Comparison of ENCODE assay signal across 1 cellular context in the genomic region with DNA sequence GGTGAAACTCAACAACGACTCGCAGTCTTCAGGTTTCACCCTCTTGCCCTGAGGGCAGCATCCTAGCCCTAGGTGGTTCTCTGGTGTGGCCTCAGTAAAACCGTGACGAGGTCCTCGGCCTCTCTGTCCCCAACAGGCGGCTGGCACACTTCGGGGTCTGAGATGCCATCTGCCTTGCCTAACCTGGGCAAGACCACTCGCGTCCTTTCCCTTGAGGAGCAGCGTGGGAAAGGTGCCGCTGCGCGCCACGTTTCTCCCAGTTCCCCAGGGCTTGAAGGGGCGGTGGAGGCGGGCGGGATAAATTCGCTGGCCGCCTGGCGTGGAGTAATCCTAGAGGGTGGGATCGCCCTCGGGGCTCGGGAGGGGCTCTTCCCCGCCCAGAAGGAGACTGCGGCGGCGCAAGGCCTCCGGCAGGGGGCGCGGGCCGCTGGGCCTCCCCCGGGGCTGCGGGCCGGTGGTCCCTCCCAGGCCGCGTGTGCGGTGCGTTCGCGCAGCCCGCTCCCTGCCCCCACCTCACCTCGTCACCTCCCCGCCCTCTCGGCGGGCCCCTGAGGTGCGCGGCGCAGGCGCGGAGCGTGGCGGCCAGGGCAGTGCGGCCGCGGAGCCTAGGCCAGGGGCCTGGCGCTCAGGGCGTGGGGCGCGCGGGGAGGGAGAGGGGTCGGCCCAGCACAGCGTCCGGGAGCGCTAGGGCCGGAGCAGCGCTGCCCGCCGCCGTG.
TF ChIP-seq lines count a peak whose summit lies in the region.

A gene with protein sequence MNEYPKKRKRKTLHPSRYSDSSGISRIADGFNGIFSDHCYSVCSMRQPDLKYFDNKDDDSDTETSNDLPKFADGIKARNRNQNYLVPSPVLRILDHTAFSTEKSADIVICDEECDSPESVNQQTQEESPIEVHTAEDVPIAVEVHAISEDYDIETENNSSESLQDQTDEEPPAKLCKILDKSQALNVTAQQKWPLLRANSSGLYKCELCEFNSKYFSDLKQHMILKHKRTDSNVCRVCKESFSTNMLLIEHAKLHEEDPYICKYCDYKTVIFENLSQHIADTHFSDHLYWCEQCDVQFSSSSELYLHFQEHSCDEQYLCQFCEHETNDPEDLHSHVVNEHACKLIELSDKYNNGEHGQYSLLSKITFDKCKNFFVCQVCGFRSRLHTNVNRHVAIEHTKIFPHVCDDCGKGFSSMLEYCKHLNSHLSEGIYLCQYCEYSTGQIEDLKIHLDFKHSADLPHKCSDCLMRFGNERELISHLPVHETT (plus strand): TSS at position 551 of the 716 bp plus-strand sequence. CDS start 5,263 bp downstream, outside the sequence.

TF ChIP-seq in K562, 482 proteins besides CTCF, POLR2A, EP300 and RAD21 (continues in another document):
- TF ChIP-seq, protein P1, sequence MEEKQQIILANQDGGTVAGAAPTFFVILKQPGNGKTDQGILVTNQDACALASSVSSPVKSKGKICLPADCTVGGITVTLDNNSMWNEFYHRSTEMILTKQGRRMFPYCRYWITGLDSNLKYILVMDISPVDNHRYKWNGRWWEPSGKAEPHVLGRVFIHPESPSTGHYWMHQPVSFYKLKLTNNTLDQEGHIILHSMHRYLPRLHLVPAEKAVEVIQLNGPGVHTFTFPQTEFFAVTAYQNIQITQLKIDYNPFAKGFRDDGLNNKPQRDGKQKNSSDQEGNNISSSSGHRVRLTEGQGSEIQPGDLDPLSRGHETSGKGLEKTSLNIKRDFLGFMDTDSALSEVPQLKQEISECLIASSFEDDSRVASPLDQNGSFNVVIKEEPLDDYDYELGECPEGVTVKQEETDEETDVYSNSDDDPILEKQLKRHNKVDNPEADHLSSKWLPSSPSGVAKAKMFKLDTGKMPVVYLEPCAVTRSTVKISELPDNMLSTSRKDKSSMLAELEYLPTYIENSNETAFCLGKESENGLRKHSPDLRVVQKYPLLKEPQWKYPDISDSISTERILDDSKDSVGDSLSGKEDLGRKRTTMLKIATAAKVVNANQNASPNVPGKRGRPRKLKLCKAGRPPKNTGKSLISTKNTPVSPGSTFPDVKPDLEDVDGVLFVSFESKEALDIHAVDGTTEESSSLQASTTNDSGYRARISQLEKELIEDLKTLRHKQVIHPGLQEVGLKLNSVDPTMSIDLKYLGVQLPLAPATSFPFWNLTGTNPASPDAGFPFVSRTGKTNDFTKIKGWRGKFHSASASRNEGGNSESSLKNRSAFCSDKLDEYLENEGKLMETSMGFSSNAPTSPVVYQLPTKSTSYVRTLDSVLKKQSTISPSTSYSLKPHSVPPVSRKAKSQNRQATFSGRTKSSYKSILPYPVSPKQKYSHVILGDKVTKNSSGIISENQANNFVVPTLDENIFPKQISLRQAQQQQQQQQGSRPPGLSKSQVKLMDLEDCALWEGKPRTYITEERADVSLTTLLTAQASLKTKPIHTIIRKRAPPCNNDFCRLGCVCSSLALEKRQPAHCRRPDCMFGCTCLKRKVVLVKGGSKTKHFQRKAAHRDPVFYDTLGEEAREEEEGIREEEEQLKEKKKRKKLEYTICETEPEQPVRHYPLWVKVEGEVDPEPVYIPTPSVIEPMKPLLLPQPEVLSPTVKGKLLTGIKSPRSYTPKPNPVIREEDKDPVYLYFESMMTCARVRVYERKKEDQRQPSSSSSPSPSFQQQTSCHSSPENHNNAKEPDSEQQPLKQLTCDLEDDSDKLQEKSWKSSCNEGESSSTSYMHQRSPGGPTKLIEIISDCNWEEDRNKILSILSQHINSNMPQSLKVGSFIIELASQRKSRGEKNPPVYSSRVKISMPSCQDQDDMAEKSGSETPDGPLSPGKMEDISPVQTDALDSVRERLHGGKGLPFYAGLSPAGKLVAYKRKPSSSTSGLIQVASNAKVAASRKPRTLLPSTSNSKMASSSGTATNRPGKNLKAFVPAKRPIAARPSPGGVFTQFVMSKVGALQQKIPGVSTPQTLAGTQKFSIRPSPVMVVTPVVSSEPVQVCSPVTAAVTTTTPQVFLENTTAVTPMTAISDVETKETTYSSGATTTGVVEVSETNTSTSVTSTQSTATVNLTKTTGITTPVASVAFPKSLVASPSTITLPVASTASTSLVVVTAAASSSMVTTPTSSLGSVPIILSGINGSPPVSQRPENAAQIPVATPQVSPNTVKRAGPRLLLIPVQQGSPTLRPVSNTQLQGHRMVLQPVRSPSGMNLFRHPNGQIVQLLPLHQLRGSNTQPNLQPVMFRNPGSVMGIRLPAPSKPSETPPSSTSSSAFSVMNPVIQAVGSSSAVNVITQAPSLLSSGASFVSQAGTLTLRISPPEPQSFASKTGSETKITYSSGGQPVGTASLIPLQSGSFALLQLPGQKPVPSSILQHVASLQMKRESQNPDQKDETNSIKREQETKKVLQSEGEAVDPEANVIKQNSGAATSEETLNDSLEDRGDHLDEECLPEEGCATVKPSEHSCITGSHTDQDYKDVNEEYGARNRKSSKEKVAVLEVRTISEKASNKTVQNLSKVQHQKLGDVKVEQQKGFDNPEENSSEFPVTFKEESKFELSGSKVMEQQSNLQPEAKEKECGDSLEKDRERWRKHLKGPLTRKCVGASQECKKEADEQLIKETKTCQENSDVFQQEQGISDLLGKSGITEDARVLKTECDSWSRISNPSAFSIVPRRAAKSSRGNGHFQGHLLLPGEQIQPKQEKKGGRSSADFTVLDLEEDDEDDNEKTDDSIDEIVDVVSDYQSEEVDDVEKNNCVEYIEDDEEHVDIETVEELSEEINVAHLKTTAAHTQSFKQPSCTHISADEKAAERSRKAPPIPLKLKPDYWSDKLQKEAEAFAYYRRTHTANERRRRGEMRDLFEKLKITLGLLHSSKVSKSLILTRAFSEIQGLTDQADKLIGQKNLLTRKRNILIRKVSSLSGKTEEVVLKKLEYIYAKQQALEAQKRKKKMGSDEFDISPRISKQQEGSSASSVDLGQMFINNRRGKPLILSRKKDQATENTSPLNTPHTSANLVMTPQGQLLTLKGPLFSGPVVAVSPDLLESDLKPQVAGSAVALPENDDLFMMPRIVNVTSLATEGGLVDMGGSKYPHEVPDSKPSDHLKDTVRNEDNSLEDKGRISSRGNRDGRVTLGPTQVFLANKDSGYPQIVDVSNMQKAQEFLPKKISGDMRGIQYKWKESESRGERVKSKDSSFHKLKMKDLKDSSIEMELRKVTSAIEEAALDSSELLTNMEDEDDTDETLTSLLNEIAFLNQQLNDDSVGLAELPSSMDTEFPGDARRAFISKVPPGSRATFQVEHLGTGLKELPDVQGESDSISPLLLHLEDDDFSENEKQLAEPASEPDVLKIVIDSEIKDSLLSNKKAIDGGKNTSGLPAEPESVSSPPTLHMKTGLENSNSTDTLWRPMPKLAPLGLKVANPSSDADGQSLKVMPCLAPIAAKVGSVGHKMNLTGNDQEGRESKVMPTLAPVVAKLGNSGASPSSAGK (IDR thresholded peaks at IDR 0.05): peak; percentile 70
- TF ChIP-seq, protein P2, sequence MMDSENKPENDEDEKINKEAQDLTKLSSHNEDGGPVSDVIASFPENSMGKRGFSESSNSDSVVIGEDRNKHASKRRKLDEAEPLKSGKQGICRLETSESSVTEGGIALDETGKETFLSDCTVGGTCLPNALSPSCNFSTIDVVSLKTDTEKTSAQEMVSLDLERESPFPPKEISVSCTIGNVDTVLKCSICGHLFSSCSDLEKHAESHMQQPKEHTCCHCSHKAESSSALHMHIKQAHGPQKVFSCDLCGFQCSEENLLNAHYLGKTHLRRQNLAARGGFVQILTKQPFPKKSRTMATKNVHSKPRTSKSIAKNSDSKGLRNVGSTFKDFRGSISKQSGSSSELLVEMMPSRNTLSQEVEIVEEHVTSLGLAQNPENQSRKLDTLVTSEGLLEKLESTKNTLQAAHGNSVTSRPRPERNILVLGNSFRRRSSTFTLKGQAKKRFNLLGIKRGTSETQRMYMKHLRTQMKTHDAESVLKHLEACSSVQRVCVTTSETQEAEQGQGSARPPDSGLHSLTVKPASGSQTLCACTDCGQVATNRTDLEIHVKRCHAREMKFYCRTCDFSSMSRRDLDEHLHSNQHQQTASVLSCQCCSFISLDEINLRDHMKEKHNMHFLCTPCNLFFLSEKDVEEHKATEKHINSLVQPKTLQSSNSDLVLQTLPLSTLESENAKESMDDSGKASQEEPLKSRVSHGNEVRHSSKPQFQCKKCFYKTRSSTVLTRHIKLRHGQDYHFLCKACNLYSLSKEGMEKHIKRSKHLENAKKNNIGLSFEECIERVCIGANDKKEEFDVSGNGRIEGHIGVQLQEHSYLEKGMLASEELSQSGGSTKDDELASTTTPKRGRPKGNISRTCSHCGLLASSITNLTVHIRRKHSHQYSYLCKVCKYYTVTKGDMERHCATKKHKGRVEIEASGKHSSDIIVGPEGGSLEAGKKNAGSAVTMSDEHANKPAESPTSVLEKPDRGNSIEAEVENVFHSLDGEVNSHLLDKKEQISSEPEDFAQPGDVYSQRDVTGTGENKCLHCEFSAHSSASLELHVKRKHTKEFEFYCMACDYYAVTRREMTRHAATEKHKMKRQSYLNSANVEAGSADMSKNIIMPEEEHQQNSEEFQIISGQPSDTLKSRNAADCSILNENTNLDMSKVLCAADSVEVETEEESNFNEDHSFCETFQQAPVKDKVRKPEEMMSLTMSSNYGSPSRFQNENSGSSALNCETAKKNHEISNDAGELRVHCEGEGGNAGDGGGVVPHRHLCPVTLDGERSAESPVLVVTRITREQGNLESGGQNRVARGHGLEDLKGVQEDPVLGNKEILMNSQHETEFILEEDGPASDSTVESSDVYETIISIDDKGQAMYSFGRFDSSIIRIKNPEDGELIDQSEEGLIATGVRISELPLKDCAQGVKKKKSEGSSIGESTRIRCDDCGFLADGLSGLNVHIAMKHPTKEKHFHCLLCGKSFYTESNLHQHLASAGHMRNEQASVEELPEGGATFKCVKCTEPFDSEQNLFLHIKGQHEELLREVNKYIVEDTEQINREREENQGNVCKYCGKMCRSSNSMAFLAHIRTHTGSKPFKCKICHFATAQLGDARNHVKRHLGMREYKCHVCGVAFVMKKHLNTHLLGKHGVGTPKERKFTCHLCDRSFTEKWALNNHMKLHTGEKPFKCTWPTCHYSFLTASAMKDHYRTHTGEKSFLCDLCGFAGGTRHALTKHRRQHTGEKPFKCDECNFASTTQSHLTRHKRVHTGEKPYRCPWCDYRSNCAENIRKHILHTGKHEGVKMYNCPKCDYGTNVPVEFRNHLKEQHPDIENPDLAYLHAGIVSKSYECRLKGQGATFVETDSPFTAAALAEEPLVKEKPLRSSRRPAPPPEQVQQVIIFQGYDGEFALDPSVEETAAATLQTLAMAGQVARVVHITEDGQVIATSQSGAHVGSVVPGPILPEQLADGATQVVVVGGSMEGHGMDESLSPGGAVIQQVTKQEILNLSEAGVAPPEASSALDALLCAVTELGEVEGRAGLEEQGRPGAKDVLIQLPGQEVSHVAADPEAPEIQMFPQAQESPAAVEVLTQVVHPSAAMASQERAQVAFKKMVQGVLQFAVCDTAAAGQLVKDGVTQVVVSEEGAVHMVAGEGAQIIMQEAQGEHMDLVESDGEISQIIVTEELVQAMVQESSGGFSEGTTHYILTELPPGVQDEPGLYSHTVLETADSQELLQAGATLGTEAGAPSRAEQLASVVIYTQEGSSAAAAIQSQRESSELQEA (IDR thresholded peaks at IDR 0.05; ENCODE audit: low read depth): no peak
- TF ChIP-seq POLR2AphosphoS5 (IDR thresholded peaks at IDR 0.05; ENCODE audit: control insufficient read depth, insufficient read depth, low read depth, low read length): peak; percentile 75; the same call in 1 of the 2 replicates
- peak; percentile 75 for TF ChIP-seq PCBP1 (IDR thresholded peaks at IDR 0.05; ENCODE audit: low read depth, low read length, poor library complexity, severe bottlenecking)
- peak; percentile 88 for TF ChIP-seq CREM (IDR thresholded peaks at IDR 0.05; ENCODE audit: low read depth)
- TF ChIP-seq JUN (IDR thresholded peaks at IDR 0.05; ENCODE audit: borderline replicate concordance, low read depth, low read length): peak; percentile 33; the same call in 1 of the 2 replicates
- TF ChIP-seq JUN (CRISPR knock-in tag; IDR thresholded peaks at IDR 0.05; ENCODE audit: borderline replicate concordance): 0 out of 2 replicates have a peak, but pooled peaks have one; percentile 74
- TF ChIP-seq, protein P3, sequence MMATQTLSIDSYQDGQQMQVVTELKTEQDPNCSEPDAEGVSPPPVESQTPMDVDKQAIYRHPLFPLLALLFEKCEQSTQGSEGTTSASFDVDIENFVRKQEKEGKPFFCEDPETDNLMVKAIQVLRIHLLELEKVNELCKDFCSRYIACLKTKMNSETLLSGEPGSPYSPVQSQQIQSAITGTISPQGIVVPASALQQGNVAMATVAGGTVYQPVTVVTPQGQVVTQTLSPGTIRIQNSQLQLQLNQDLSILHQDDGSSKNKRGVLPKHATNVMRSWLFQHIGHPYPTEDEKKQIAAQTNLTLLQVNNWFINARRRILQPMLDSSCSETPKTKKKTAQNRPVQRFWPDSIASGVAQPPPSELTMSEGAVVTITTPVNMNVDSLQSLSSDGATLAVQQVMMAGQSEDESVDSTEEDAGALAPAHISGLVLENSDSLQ (IDR thresholded peaks at IDR 0.05): no peak
- TF ChIP-seq MCM7 (IDR thresholded peaks at IDR 0.05): no peak
- TF ChIP-seq MIER1 (IDR thresholded peaks at IDR 0.05; ENCODE audit: low read depth): no peak
- TF ChIP-seq EGR1 (conservative IDR thresholded peaks at IDR 0.05): 0 out of 2 replicates have a peak, but pooled peaks have one; percentile 31
- TF ChIP-seq GATAD2B (IDR thresholded peaks at IDR 0.05; ENCODE audit: borderline replicate concordance): peak; percentile 93
- peak; percentile 32; the same call in 1 of the 2 replicates for TF ChIP-seq SAFB (IDR thresholded peaks at IDR 0.05; ENCODE audit: borderline replicate concordance, low read depth, low read length)
- TF ChIP-seq, protein P4, sequence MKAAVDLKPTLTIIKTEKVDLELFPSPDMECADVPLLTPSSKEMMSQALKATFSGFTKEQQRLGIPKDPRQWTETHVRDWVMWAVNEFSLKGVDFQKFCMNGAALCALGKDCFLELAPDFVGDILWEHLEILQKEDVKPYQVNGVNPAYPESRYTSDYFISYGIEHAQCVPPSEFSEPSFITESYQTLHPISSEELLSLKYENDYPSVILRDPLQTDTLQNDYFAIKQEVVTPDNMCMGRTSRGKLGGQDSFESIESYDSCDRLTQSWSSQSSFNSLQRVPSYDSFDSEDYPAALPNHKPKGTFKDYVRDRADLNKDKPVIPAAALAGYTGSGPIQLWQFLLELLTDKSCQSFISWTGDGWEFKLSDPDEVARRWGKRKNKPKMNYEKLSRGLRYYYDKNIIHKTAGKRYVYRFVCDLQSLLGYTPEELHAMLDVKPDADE (conservative IDR thresholded peaks at IDR 0.05; ENCODE audit: control insufficient read depth, low read depth, low read length): peak; percentile 76; the same call in 1 of the 2 replicates
- no peak for TF ChIP-seq ZNF316 (IDR thresholded peaks at IDR 0.05)
- TF ChIP-seq ARID1B (IDR thresholded peaks at IDR 0.05): no peak
- TF ChIP-seq ZC3H8 (IDR thresholded peaks at IDR 0.05): no peak
- TF ChIP-seq TCF7L2 (IDR thresholded peaks at IDR 0.05; ENCODE audit: low read depth, low read length): peak; percentile 79
